In the genomic region with DNA sequence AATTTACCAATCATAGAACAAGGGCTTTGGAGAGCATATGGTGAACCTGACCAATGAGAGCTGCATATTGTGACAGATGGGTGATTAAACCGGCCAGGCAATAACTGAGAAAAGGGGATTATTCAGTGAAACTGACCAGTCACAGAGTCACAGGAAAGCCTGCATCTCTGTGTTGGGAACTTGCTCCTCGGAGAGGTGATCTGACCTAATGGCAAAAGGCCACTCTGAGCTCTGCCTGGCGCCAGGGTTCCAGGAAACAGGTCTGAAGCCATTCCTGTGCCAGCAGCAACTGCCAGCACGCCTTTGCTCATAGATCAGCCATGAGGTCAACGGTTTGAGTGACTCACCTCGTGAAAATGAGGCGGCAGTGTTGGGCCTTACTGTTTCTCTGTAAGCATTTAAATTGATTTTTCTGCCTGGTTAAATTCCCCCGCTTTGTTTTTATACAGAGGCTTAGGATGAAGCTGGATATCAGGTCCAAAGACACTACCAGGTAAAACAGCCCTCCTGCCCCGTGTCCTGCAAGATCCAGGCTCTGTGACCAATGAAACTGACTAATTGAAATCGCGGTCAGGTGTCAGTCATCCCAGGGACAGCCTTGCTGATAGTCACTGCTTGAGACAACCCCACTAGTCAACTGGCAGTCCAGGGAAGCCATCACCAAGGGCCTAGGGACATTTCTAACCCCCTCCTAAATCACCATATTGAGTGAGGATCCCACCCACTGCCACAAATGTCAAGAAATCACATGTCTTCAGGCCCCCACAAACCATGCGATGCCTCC, we compare ENCODE assay signal across 10 cellular contexts. TPM values are rescaled to one million over a fixed set of nuclear protein-coding genes. Genes with fewer than 3 reads are reported as not detected.
DNase-seq lines count a peak whose midpoint lies in the region; ATAC-seq and TF ChIP-seq lines count a peak whose summit lies in the region.
"Had no signal": no experiment of that assay in that cellular context is flagged by ENCODE, and none has a peak within 500 bp of the region (broad histone marks: within the 10 kb centered on the region; RNA-seq: fewer than 3 reads in every experiment).

No MANE protein-coding gene starts in this region.

- TF ChIP-seq CTCF in cardiac fibroblast (IDR thresholded peaks at IDR 0.05; ENCODE audit: low read depth, low read length) = no peak
- no peak for TF ChIP-seq CTCF in mucosa of descending colon (IDR thresholded peaks at IDR 0.05)

- DNase-seq in EL = peak; percentile 92
- DNase-seq in NCI-H226 = peak; percentile 82
- peak; percentile 42 to 69 for DNase-seq in cardiac fibroblast (ENCODE audit: low read depth in 2 of 2)
- DNase-seq in mucosa of descending colon = no peak
- DNase-seq in stimulated activated CD4-positive, alpha-beta T cell treated with anti-CD3 and anti-CD28 coated beads, Interleukin-2, amount 100 ng/mL, for 24 hours = no peak
- no peak for DNase-seq in ureter (ENCODE audit: low spot score)
- DNase-seq: Caco-2, NCI-H446 treated with DMSO at 0.1 percent for 48 hours had no signal

- intact Hi-C loops in mucosa of descending colon (cut with DNase I, micrococcal nuclease) = no loop called here

- ATAC-seq in mucosa of descending colon (peak; percentile 25), HG03095 (IDR thresholded peaks at IDR 0.05; ENCODE audit: unreplicated experiment) (no peak), HG02852 (IDR thresholded peaks at IDR 0.05; ENCODE audit: unreplicated experiment) (no peak)

- H3K4me3 ChIP-seq in cardiac fibroblast (replicated peaks in 1 of 2; ENCODE audit: low read depth in 2 of 2, low read length in 2 of 2) = no peak overlapping the region
- H3K4me3 ChIP-seq in mucosa of descending colon = no peak overlapping the region

- no peaks in the 10 kb centered on the region for H3K9me3 ChIP-seq in mucosa of descending colon
- H3K9me3 ChIP-seq: Caco-2 had no signal

- no peaks in the 10 kb centered on the region for H3K36me3 ChIP-seq in mucosa of descending colon (ENCODE audit: low read depth)

- H3K4me1 ChIP-seq in mucosa of descending colon (ENCODE audit: low read depth) = no peaks in the 10 kb centered on the region
- H3K4me1 ChIP-seq: Caco-2 had no signal

RNA-seq across cellular contexts. Expression of gene MYOD1, which starts 35.8 kb away (rescaled TPM):
- total RNA-seq in mucosa of descending colon = not detected
- total RNA-seq in ureter = not detected
- total RNA-seq: Caco-2 had no signal

RNA-seq across cellular contexts. Expression of gene KCNC1, which starts 51.0 kb away (rescaled TPM):
- total RNA-seq in mucosa of descending colon = under 1 TPM; 0.29 to 0.66 (median 0.34) TPM
- not detected for total RNA-seq in ureter

Comparison
In these comparisons a context has a peak if more than half of its experiments do, and no peak if none do; other contexts are left out.
1. DNase-seq: peak in EL (single experiment), NCI-H226 (single experiment) and cardiac fibroblast (2 of 2); none in mucosa of descending colon (0 of 3), stimulated activated CD4-positive, alpha-beta T cell treated with anti-CD3 and anti-CD28 coated beads, Interleukin-2, amount 100 ng/mL, for 24 hours (0 of 2) and ureter (single experiment).